1 cellular context compared by ENCODE assay signal in the genomic region with DNA sequence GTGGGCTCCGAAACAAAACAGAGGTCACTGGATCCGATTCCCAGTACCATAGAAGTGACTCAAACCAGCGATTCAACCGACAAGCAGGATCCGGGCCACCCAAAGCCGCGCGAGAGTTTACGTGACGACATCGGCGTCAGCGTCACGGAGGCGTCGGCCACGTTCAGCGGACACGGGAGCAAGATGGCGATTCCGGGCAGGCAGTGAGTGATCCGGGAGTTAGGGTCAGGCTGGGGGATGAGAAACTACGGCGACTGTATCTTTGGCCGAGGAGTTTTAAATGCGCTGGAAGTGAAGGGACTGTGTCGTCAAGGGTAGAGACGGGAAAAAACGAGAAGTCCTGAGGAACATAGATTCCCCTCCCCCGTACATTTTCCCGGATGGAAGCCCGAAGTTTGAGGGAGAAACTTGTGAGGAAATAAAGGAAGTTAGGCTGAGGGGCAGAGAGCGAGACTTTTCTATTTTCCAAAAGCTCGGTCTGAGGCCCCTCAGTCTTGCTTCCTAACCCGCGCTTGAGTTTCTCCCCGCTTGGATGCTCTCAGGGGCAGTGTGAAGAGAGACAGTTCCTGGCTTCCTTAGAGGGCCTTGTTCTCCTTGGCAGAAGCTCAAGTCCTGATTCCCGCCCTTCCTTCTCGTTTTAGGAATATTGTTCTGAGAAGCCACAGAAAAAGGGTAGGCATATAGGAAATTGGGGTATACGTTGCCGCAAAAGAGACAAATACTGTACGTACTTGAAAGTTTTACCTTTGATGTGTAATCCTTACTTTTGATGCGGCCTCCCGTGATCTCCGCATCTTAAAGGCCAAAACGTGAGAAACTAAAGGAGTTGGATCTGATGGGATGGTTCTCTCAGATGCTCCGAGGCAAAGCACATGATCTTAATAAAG.
A peak's percentile ranks its signal among the peaks of the same experiment; 100 is the strongest.
TF ChIP-seq lines count a peak whose summit lies in the region.

A gene with protein sequence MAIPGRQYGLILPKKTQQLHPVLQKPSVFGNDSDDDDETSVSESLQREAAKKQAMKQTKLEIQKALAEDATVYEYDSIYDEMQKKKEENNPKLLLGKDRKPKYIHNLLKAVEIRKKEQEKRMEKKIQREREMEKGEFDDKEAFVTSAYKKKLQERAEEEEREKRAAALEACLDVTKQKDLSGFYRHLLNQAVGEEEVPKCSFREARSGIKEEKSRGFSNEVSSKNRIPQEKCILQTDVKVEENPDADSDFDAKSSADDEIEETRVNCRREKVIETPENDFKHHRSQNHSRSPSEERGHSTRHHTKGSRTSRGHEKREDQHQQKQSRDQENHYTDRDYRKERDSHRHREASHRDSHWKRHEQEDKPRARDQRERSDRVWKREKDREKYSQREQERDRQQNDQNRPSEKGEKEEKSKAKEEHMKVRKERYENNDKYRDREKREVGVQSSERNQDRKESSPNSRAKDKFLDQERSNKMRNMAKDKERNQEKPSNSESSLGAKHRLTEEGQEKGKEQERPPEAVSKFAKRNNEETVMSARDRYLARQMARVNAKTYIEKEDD (plus strand): TSS at position 156 of the 887 bp plus-strand sequence. CDS start 28 bp downstream, at position 184.

TF ChIP-seq in HepG2, 621 proteins besides CTCF, POLR2A, EP300 and RAD21 (continued from another document and continues in another):
- TF ChIP-seq, protein P1, sequence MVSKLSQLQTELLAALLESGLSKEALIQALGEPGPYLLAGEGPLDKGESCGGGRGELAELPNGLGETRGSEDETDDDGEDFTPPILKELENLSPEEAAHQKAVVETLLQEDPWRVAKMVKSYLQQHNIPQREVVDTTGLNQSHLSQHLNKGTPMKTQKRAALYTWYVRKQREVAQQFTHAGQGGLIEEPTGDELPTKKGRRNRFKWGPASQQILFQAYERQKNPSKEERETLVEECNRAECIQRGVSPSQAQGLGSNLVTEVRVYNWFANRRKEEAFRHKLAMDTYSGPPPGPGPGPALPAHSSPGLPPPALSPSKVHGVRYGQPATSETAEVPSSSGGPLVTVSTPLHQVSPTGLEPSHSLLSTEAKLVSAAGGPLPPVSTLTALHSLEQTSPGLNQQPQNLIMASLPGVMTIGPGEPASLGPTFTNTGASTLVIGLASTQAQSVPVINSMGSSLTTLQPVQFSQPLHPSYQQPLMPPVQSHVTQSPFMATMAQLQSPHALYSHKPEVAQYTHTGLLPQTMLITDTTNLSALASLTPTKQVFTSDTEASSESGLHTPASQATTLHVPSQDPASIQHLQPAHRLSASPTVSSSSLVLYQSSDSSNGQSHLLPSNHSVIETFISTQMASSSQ (IDR thresholded peaks at IDR 0.05; ENCODE audit: low read depth) = 0 out of 2 replicates have a peak, but pooled peaks have one; percentile 18
- TF ChIP-seq, protein P1 (CRISPR knock-in tag; IDR thresholded peaks at IDR 0.05; ENCODE audit: borderline replicate concordance) = peak; percentile 27; the same call in 1 of the 2 replicates
- TF ChIP-seq ZNF614 (CRISPR knock-in tag; IDR thresholded peaks at IDR 0.05; ENCODE audit: borderline replicate concordance) (peak; percentile 80; the same call in 1 of the 2 replicates), MXI1 (IDR thresholded peaks at IDR 0.05; ENCODE audit: borderline replicate concordance, low read depth, low read length) (peak; percentile 78; the same call in 1 of the 3 replicates), ZFP37 (CRISPR knock-in tag; IDR thresholded peaks at IDR 0.05; ENCODE audit: borderline replicate concordance) (peak; percentile 84; the same call in 1 of the 2 replicates), ZNF788 (CRISPR knock-in tag; IDR thresholded peaks at IDR 0.05; ENCODE audit: borderline replicate concordance) (peak; percentile 58; the same call in 1 of the 2 replicates), HCFC1 (IDR thresholded peaks at IDR 0.05; ENCODE audit: low read depth, low read length) (0 out of 2 replicates have a peak, but pooled peaks have one; percentile 23), KDM2A (CRISPR knock-in tag; IDR thresholded peaks at IDR 0.05; ENCODE audit: borderline replicate concordance, low read depth) (peak; percentile 77), ELF3 (CRISPR knock-in tag; IDR thresholded peaks at IDR 0.05) (peak; percentile 54; the same call in 1 of the 2 replicates), SALL2 (CRISPR knock-in tag; IDR thresholded peaks at IDR 0.05) (peak; percentile 41; the same call in 1 of the 2 replicates), SIN3A (IDR thresholded peaks at IDR 0.05; ENCODE audit: borderline replicate concordance, low read depth, low read length) (peak; percentile 78; the same call in 1 of the 2 replicates), TARDBP (CRISPR knock-in tag; IDR thresholded peaks at IDR 0.05) (0 out of 2 replicates have a peak, but pooled peaks have one; percentile 83), ZNF232 (CRISPR knock-in tag; IDR thresholded peaks at IDR 0.05; ENCODE audit: borderline replicate concordance) (peak; percentile 72; the same call in 1 of the 2 replicates), ZNF543 (CRISPR knock-in tag; IDR thresholded peaks at IDR 0.05) (peak; percentile 43; the same call in 1 of the 2 replicates), MYC (CRISPR knock-in tag; IDR thresholded peaks at IDR 0.05; ENCODE audit: borderline replicate concordance) (peak; percentile 89), POLR2AphosphoS2 (IDR thresholded peaks at IDR 0.05; ENCODE audit: low read depth, low read length) (peak; percentile 77; the same call in 1 of the 2 replicates), KLF6 (CRISPR knock-in tag; IDR thresholded peaks at IDR 0.05) (peak; percentile 68; the same call in 1 of the 2 replicates), ZBTB38 (CRISPR knock-in tag; IDR thresholded peaks at IDR 0.05) (peak; percentile 73; the same call in 1 of the 2 replicates), FOSL2 (CRISPR knock-in tag; IDR thresholded peaks at IDR 0.05) (peak; percentile 72), RARA (CRISPR knock-in tag; IDR thresholded peaks at IDR 0.05) (peak; percentile 53; the same call in 1 of the 2 replicates), ZNF501 (CRISPR knock-in tag; IDR thresholded peaks at IDR 0.05) (peak; percentile 88), ZNF235 (CRISPR knock-in tag; IDR thresholded peaks at IDR 0.05; ENCODE audit: borderline replicate concordance) (peak; percentile 39; the same call in 1 of the 2 replicates), MAZ (IDR thresholded peaks at IDR 0.05; ENCODE audit: borderline replicate concordance, low read depth, low read length) (no peak), MAZ (CRISPR knock-in tag; IDR thresholded peaks at IDR 0.05; ENCODE audit: low read depth) (0 out of 2 replicates have a peak, but pooled peaks have one; percentile 42), ZNF296 (CRISPR knock-in tag; conservative IDR thresholded peaks at IDR 0.05) (peak; percentile 68; the same call in 1 of the 2 replicates), THAP11 (CRISPR knock-in tag; IDR thresholded peaks at IDR 0.05) (peak; percentile 86), PAX8 (CRISPR knock-in tag; IDR thresholded peaks at IDR 0.05; ENCODE audit: borderline replicate concordance) (no peak), ZBTB20 (CRISPR knock-in tag; IDR thresholded peaks at IDR 0.05; ENCODE audit: borderline replicate concordance, low read depth) (peak; percentile 25; the same call in 1 of the 2 replicates), TAF1 (CRISPR knock-in tag; IDR thresholded peaks at IDR 0.05) (peak; percentile 99), POLR2G (IDR thresholded peaks at IDR 0.05; ENCODE audit: low read depth, low read length) (peak; percentile 99), ZNF441 (CRISPR knock-in tag; IDR thresholded peaks at IDR 0.05; ENCODE audit: borderline replicate concordance) (peak; percentile 77; the same call in 1 of the 2 replicates), ZNF205 (CRISPR knock-in tag; IDR thresholded peaks at IDR 0.05) (0 out of 2 replicates have a peak, but pooled peaks have one; percentile 46), KAT8 (CRISPR knock-in tag; IDR thresholded peaks at IDR 0.05) (peak; percentile 82), MXD4 (CRISPR knock-in tag; IDR thresholded peaks at IDR 0.05) (peak; percentile 42)
- TF ChIP-seq, protein P2, sequence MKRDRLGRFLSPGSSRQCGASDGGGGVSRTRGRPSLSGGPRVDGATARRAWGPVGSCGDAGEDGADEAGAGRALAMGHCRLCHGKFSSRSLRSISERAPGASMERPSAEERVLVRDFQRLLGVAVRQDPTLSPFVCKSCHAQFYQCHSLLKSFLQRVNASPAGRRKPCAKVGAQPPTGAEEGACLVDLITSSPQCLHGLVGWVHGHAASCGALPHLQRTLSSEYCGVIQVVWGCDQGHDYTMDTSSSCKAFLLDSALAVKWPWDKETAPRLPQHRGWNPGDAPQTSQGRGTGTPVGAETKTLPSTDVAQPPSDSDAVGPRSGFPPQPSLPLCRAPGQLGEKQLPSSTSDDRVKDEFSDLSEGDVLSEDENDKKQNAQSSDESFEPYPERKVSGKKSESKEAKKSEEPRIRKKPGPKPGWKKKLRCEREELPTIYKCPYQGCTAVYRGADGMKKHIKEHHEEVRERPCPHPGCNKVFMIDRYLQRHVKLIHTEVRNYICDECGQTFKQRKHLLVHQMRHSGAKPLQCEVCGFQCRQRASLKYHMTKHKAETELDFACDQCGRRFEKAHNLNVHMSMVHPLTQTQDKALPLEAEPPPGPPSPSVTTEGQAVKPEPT (CRISPR knock-in tag; IDR thresholded peaks at IDR 0.05; ENCODE audit: low read depth) = no peak
- TF ChIP-seq, protein P3, sequence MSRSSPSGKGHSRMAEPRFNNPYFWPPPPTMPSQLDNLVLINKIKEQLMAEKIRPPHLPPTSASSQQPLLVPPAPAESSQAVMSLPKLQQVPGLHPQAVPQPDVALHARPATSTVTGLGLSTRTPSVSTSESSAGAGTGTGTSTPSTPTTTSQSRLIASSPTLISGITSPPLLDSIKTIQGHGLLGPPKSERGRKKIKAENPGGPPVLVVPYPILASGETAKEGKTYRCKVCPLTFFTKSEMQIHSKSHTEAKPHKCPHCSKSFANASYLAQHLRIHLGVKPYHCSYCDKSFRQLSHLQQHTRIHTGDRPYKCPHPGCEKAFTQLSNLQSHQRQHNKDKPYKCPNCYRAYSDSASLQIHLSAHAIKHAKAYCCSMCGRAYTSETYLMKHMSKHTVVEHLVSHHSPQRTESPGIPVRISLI (CRISPR knock-in tag; IDR thresholded peaks at IDR 0.05; ENCODE audit: borderline replicate concordance) = peak; percentile 24; the same call in 1 of the 2 replicates
- TF ChIP-seq, protein P4, sequence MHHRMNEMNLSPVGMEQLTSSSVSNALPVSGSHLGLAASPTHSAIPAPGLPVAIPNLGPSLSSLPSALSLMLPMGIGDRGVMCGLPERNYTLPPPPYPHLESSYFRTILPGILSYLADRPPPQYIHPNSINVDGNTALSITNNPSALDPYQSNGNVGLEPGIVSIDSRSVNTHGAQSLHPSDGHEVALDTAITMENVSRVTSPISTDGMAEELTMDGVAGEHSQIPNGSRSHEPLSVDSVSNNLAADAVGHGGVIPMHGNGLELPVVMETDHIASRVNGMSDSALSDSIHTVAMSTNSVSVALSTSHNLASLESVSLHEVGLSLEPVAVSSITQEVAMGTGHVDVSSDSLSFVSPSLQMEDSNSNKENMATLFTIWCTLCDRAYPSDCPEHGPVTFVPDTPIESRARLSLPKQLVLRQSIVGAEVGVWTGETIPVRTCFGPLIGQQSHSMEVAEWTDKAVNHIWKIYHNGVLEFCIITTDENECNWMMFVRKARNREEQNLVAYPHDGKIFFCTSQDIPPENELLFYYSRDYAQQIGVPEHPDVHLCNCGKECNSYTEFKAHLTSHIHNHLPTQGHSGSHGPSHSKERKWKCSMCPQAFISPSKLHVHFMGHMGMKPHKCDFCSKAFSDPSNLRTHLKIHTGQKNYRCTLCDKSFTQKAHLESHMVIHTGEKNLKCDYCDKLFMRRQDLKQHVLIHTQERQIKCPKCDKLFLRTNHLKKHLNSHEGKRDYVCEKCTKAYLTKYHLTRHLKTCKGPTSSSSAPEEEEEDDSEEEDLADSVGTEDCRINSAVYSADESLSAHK (CRISPR knock-in tag; IDR thresholded peaks at IDR 0.05; ENCODE audit: borderline replicate concordance) = no peak
- TF ChIP-seq, protein P5, sequence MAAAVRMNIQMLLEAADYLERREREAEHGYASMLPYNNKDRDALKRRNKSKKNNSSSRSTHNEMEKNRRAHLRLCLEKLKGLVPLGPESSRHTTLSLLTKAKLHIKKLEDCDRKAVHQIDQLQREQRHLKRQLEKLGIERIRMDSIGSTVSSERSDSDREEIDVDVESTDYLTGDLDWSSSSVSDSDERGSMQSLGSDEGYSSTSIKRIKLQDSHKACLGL (CRISPR knock-in tag; IDR thresholded peaks at IDR 0.05) = peak; percentile 49; the same call in 1 of the 2 replicates
- TF ChIP-seq, protein P6, sequence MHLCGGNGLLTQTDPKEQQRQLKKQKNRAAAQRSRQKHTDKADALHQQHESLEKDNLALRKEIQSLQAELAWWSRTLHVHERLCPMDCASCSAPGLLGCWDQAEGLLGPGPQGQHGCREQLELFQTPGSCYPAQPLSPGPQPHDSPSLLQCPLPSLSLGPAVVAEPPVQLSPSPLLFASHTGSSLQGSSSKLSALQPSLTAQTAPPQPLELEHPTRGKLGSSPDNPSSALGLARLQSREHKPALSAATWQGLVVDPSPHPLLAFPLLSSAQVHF (CRISPR knock-in tag; IDR thresholded peaks at IDR 0.05) = no peak
- TF ChIP-seq, protein P7, sequence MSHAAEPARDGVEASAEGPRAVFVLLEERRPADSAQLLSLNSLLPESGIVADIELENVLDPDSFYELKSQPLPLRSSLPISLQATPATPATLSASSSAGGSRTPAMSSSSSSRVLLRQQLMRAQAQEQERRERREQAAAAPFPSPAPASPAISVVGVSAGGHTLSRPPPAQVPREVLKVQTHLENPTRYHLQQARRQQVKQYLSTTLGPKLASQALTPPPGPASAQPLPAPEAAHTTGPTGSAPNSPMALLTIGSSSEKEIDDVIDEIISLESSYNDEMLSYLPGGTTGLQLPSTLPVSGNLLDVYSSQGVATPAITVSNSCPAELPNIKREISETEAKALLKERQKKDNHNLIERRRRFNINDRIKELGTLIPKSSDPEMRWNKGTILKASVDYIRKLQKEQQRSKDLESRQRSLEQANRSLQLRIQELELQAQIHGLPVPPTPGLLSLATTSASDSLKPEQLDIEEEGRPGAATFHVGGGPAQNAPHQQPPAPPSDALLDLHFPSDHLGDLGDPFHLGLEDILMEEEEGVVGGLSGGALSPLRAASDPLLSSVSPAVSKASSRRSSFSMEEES (CRISPR knock-in tag; IDR thresholded peaks at IDR 0.05) = peak; percentile 42; the same call in 1 of the 2 replicates
